In genomic region chr20:60088236-60088635, GRCh38 we compare ENCODE assay signal across 16 cellular contexts.
DNase-seq lines count a peak whose midpoint lies in the region; ATAC-seq and TF ChIP-seq lines count a peak whose summit lies in the region.
"Had no signal": no experiment of that assay in that cellular context is flagged by ENCODE, and none has a peak within 500 bp of the region (broad histone marks: within the 10 kb centered on the region; RNA-seq: fewer than 3 reads in every experiment).

No MANE protein-coding gene starts in this region.

- POLR2A ChIA-PET in CD8-positive, alpha-beta memory T cell (lab: Charles Lee) = no interaction called here
- POLR2A ChIA-PET in naive thymus-derived CD8-positive, alpha-beta T cell (lab: Charles Lee) = no interaction called here

- TF ChIP-seq POLR2A in testis (IDR thresholded peaks at IDR 0.05) = no peak

- no peak for DNase-seq in CD8-positive, alpha-beta memory T cell
- peak; percentile 83 for DNase-seq in RWPE2 (ENCODE audit: low spot score)
- no peak for DNase-seq in naive thymus-derived CD8-positive, alpha-beta T cell
- no peak for DNase-seq in testis
- DNase-seq in amygdala (lab: John Stamatoyannopoulos, UW) = no peak
- DNase-seq in tibial artery = no peak
- DNase-seq: BE2C, Calu3, DMS 273 treated with DMSO at 0.1 percent for 48 hours, KG1 had no signal

- no peaks in the 10 kb centered on the region for H3K27me3 ChIP-seq in CD8-positive, alpha-beta memory T cell (ENCODE audit: insufficient read depth, low read length, poor library complexity, severe bottlenecking)
- H3K27me3 ChIP-seq in RWPE2 (ENCODE audit: insufficient read depth, poor library complexity, severe bottlenecking) (peaks cover 3% of the 10 kb centered on the region), testis (no peaks in the 10 kb centered on the region), tibial artery (peaks cover 0 to 37% of the 10 kb centered on the region in 2 donors)
- H3K27me3 ChIP-seq: BE2C had no signal

- H3K9me3 Mint-ChIP-seq in CD8-positive, alpha-beta memory T cell = peaks cover 0 to 5% (median 0%) of the 10 kb centered on the region in 5 donors
- H3K9me3 Mint-ChIP-seq in naive thymus-derived CD8-positive, alpha-beta T cell = peaks cover 0 to 10% (median 3%) of the 10 kb centered on the region in 9 donors

- no peak overlapping the region for H3K27ac Mint-ChIP-seq in CD8-positive, alpha-beta memory T cell
- no peak overlapping the region for H3K27ac Mint-ChIP-seq in naive thymus-derived CD8-positive, alpha-beta T cell

- peaks cover 0 to 11% (median 9%) of the 10 kb centered on the region in 3 donors for H3K4me1 Mint-ChIP-seq in CD8-positive, alpha-beta memory T cell
- H3K4me1 Mint-ChIP-seq in naive thymus-derived CD8-positive, alpha-beta T cell = peaks cover 0 to 5% (median under 1%) of the 10 kb centered on the region in 4 donors

- no peaks in the 10 kb centered on the region for H3K9me3 ChIP-seq in CD8-positive, alpha-beta memory T cell (ENCODE audit: low read length)
- H3K9me3 ChIP-seq in RWPE2 (ENCODE audit: severe bottlenecking) (peaks cover 13% of the 10 kb centered on the region), testis (no peaks in the 10 kb centered on the region), tibial artery (no peaks in the 10 kb centered on the region)
- H3K9me3 ChIP-seq: A549, BE2C, HAP-1 had no signal

- no peak overlapping the region for H3K27ac ChIP-seq in CD8-positive, alpha-beta memory T cell (ENCODE audit: low read depth, low read length)
- H3K27ac ChIP-seq in RWPE2 (ENCODE audit: poor library complexity, severe bottlenecking) (no peak overlapping the region), testis (no peak overlapping the region), tibial artery (no peak overlapping the region)
- H3K27ac ChIP-seq: C4-2B, HL-60 had no signal

- no peaks in the 10 kb centered on the region for H3K4me1 ChIP-seq in CD8-positive, alpha-beta memory T cell (ENCODE audit: insufficient read depth, low read length)
- peaks cover 4% of the 10 kb centered on the region for H3K4me1 ChIP-seq in RWPE2 (ENCODE audit: insufficient read depth, poor library complexity, severe bottlenecking)
- no peaks in the 10 kb centered on the region for H3K4me1 ChIP-seq in testis
- H3K4me1 ChIP-seq in tibial artery = peaks cover 0 to 3% (median 0%) of the 10 kb centered on the region in 4 donors
- H3K4me1 ChIP-seq: A549, BE2C, HAP-1 had no signal

- intact Hi-C loops in testis (cut with DNase I; ENCODE audit: low total_unique reads) = no loop called here
- intact Hi-C loops in tibial artery (cut with DNase I; ENCODE audit: low total_unique reads) = no loop called here

- peaks cover 9 to 40% of the 10 kb centered on the region in 2 donors for H3K27me3 Mint-ChIP-seq in CD8-positive, alpha-beta memory T cell
- H3K27me3 Mint-ChIP-seq in naive thymus-derived CD8-positive, alpha-beta T cell = peaks cover 6 to 75% (median 46%) of the 10 kb centered on the region in 5 donors

- CTCF ChIA-PET in CD8-positive, alpha-beta memory T cell (lab: Charles Lee) = no interaction called here

- TF ChIP-seq CTCF in RWPE2 (IDR thresholded peaks at IDR 0.05; ENCODE audit: poor library complexity, severe bottlenecking) (no peak), testis (IDR thresholded peaks at IDR 0.05) (no peak), tibial artery (IDR thresholded peaks at IDR 0.05) (no peak)

- no peaks in the 10 kb centered on the region for H3K36me3 ChIP-seq in CD8-positive, alpha-beta memory T cell (ENCODE audit: insufficient read depth, low read length)
- no peaks in the 10 kb centered on the region for H3K36me3 ChIP-seq in RWPE2 (ENCODE audit: low read depth)
- no peaks in the 10 kb centered on the region for H3K36me3 ChIP-seq in testis (ENCODE audit: low read depth, missing control alignments)
- no peaks in the 10 kb centered on the region for H3K36me3 ChIP-seq in tibial artery
- H3K36me3 ChIP-seq: BE2C, HAP-1 had no signal

- H3K36me3 Mint-ChIP-seq in CD8-positive, alpha-beta memory T cell = peaks cover 0 to 12% (median 2%) of the 10 kb centered on the region in 3 donors
- H3K36me3 Mint-ChIP-seq in naive thymus-derived CD8-positive, alpha-beta T cell = peaks cover 2 to 3% (median 3%) of the 10 kb centered on the region in 3 donors

- no peak overlapping the region for H3K4me3 ChIP-seq in CD8-positive, alpha-beta memory T cell (ENCODE audit: low read length)
- H3K4me3 ChIP-seq in RWPE2 (ENCODE audit: severe bottlenecking) (no peak overlapping the region), testis (peak overlapping the region; percentile 21 to 26), tibial artery (no peak overlapping the region)
- H3K4me3 ChIP-seq: GM12878, HAP-1 had no signal

- WGBS in testis, 2 donors = 64 to 84% methylated on average over 4 to 10 of the region's 10 CpGs

- H3K4me3 Mint-ChIP-seq in CD8-positive, alpha-beta memory T cell = peak overlapping the region in 4 of 7 donors; percentile 44 to 55 (median 46)
- H3K4me3 Mint-ChIP-seq in naive thymus-derived CD8-positive, alpha-beta T cell = peak overlapping the region in 7 of 10 donors; percentile 12 to 82 (median 40)

- no peak for ATAC-seq in RWPE2 (ENCODE audit: low read depth)
- no peak for ATAC-seq in naive thymus-derived CD8-positive, alpha-beta T cell
- no peak for ATAC-seq in GM21576 (IDR thresholded peaks at IDR 0.05; ENCODE audit: unreplicated experiment)
- ATAC-seq: GM12878 had no signal

Comparison
In these comparisons a context has a peak if more than half of its experiments do, and no peak if none do; other contexts are left out.
1. H3K4me3 ChIP-seq: peak in testis (2 of 2); none in CD8-positive, alpha-beta memory T cell (single experiment), RWPE2 (single experiment) and tibial artery (0 of 2).